Comparison of ENCODE assay signal across 1 cellular context in the genomic region with DNA sequence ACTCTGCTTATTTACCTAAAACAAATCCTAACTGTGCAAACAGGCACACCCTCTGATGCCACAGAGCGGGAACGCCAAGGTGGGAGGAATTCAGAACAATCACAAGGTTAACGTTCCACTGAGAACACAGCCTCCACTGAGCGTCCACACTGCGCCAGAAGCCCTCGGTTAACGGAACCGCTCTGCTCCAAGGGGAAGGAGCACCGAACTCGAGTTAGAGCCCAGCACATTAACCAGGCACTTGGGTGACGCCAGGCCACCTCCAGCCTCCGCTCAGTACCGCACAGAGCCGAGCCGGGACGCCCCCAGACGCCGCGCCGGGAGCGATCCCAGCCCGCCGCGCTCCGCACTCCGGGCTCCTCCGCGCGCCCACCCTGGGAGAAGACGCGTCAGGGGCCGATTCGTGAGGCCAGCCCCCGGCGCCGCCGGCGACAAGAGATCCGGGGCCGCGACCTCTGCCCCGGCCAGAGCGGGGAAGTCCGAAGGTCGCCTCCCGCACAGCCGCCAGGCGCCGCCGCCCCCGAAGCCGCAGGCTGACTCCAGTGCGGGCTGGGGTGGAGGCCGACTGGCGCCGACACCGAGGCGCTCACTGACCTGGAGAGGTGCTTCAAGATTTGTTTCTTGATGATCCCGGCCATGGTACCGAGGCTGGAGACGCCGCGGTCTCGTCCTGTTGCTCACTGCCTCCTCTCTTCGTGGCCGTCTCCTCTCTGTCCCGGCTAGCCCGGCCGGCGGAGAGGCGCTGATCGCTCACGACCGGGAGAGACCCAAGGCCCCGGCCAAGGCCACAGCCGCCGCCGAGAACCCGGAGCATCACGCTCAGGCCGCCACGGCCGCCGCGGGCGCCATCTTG.
A peak's percentile ranks its signal among the peaks of the same experiment; 100 is the strongest.
TF ChIP-seq lines count a peak whose summit lies in the region.

No MANE protein-coding gene starts in this region.

TF ChIP-seq in HepG2, 621 proteins besides CTCF, POLR2A, EP300 and RAD21 (continued from another document and continues in another):
- no peak for TF ChIP-seq ZBTB25 (CRISPR knock-in tag; IDR thresholded peaks at IDR 0.05)
- no peak for TF ChIP-seq ZNF570 (CRISPR knock-in tag; IDR thresholded peaks at IDR 0.05; ENCODE audit: borderline replicate concordance)
- TF ChIP-seq HDAC1 (CRISPR knock-in tag; IDR thresholded peaks at IDR 0.05), result peak; percentile 81
- TF ChIP-seq CREM (IDR thresholded peaks at IDR 0.05), result no peak
- no peak for TF ChIP-seq CREM (CRISPR knock-in tag; IDR thresholded peaks at IDR 0.05)
- TF ChIP-seq ZUFSP (CRISPR knock-in tag; IDR thresholded peaks at IDR 0.05; ENCODE audit: borderline replicate concordance), result no peak
- TF ChIP-seq NONO (IDR thresholded peaks at IDR 0.05), result no peak
- peak; percentile 76; the same call in 1 of the 2 replicates for TF ChIP-seq NONO (CRISPR knock-in tag; conservative IDR thresholded peaks at IDR 0.05)
- no peak for TF ChIP-seq ZNF335 (CRISPR knock-in tag; IDR thresholded peaks at IDR 0.05)
- no peak for TF ChIP-seq RBM22 (optimal IDR thresholded peaks at IDR 0.05; ENCODE audit: low read length)
- 0 out of 2 replicates have a peak, but pooled peaks have one; percentile 45 for TF ChIP-seq RXRB (CRISPR knock-in tag; IDR thresholded peaks at IDR 0.05; ENCODE audit: borderline replicate concordance)
- TF ChIP-seq ZNF775 (CRISPR knock-in tag; IDR thresholded peaks at IDR 0.05; ENCODE audit: borderline replicate concordance), result no peak
- TF ChIP-seq ZNF766 (CRISPR knock-in tag; IDR thresholded peaks at IDR 0.05; ENCODE audit: borderline replicate concordance), result no peak
- no peak for TF ChIP-seq CENPT (CRISPR knock-in tag; IDR thresholded peaks at IDR 0.05; ENCODE audit: low read depth)
- no peak for TF ChIP-seq MIER3 (CRISPR knock-in tag; IDR thresholded peaks at IDR 0.05; ENCODE audit: borderline replicate concordance)
- TF ChIP-seq PHF20 (CRISPR knock-in tag; IDR thresholded peaks at IDR 0.05), result 0 out of 2 replicates have a peak, but pooled peaks have one; percentile 26
- TF ChIP-seq, protein P1, sequence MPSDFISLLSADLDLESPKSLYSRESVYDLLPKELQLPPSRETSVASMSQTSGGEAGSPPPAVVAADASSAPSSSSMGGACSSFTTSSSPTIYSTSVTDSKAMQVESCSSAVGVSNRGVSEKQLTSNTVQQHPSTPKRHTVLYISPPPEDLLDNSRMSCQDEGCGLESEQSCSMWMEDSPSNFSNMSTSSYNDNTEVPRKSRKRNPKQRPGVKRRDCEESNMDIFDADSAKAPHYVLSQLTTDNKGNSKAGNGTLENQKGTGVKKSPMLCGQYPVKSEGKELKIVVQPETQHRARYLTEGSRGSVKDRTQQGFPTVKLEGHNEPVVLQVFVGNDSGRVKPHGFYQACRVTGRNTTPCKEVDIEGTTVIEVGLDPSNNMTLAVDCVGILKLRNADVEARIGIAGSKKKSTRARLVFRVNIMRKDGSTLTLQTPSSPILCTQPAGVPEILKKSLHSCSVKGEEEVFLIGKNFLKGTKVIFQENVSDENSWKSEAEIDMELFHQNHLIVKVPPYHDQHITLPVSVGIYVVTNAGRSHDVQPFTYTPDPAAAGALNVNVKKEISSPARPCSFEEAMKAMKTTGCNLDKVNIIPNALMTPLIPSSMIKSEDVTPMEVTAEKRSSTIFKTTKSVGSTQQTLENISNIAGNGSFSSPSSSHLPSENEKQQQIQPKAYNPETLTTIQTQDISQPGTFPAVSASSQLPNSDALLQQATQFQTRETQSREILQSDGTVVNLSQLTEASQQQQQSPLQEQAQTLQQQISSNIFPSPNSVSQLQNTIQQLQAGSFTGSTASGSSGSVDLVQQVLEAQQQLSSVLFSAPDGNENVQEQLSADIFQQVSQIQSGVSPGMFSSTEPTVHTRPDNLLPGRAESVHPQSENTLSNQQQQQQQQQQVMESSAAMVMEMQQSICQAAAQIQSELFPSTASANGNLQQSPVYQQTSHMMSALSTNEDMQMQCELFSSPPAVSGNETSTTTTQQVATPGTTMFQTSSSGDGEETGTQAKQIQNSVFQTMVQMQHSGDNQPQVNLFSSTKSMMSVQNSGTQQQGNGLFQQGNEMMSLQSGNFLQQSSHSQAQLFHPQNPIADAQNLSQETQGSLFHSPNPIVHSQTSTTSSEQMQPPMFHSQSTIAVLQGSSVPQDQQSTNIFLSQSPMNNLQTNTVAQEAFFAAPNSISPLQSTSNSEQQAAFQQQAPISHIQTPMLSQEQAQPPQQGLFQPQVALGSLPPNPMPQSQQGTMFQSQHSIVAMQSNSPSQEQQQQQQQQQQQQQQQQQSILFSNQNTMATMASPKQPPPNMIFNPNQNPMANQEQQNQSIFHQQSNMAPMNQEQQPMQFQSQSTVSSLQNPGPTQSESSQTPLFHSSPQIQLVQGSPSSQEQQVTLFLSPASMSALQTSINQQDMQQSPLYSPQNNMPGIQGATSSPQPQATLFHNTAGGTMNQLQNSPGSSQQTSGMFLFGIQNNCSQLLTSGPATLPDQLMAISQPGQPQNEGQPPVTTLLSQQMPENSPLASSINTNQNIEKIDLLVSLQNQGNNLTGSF (CRISPR knock-in tag; IDR thresholded peaks at IDR 0.05), result no peak
- TF ChIP-seq, protein P2, sequence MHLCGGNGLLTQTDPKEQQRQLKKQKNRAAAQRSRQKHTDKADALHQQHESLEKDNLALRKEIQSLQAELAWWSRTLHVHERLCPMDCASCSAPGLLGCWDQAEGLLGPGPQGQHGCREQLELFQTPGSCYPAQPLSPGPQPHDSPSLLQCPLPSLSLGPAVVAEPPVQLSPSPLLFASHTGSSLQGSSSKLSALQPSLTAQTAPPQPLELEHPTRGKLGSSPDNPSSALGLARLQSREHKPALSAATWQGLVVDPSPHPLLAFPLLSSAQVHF (CRISPR knock-in tag; IDR thresholded peaks at IDR 0.05), result 0 out of 2 replicates have a peak, but pooled peaks have one; percentile 34
- TF ChIP-seq MATR3 (CRISPR knock-in tag; IDR thresholded peaks at IDR 0.05), result no peak
- TF ChIP-seq YEATS2 (CRISPR knock-in tag; IDR thresholded peaks at IDR 0.05; ENCODE audit: borderline replicate concordance), result no peak
- peak; percentile 70; the same call in 1 of the 2 replicates for TF ChIP-seq NKX3-1 (CRISPR knock-in tag; IDR thresholded peaks at IDR 0.05)
- TF ChIP-seq ATM (IDR thresholded peaks at IDR 0.05; ENCODE audit: borderline replicate concordance), result no peak
- TF ChIP-seq DR1 (CRISPR knock-in tag; IDR thresholded peaks at IDR 0.05), result no peak; the same call in 1 of the 2 replicates
- TF ChIP-seq PBX3 (CRISPR knock-in tag; IDR thresholded peaks at IDR 0.05; ENCODE audit: borderline replicate concordance), result no peak
- TF ChIP-seq ZFP1 (CRISPR knock-in tag; IDR thresholded peaks at IDR 0.05), result no peak
- TF ChIP-seq SRY (CRISPR knock-in tag; IDR thresholded peaks at IDR 0.05), result no peak; the same call in 1 of the 2 replicates
- TF ChIP-seq NFYB (CRISPR knock-in tag; IDR thresholded peaks at IDR 0.05), result no peak
- TF ChIP-seq ZNF761 (CRISPR knock-in tag; conservative IDR thresholded peaks at IDR 0.05), result no peak; the same call in 1 of the 2 replicates
- no peak for TF ChIP-seq ZNF251 (CRISPR knock-in tag; IDR thresholded peaks at IDR 0.05)
- TF ChIP-seq EED (CRISPR knock-in tag; IDR thresholded peaks at IDR 0.05), result peak; percentile 73; the same call in 1 of the 2 replicates
- TF ChIP-seq ZNF101 (CRISPR knock-in tag; IDR thresholded peaks at IDR 0.05; ENCODE audit: borderline replicate concordance, low read depth), result 0 out of 2 replicates have a peak, but pooled peaks have one; percentile 13
- TF ChIP-seq SAFB2 (CRISPR knock-in tag; IDR thresholded peaks at IDR 0.05; ENCODE audit: borderline replicate concordance, low read depth), result no peak; the same call in 1 of the 2 replicates
- TF ChIP-seq, protein P3, sequence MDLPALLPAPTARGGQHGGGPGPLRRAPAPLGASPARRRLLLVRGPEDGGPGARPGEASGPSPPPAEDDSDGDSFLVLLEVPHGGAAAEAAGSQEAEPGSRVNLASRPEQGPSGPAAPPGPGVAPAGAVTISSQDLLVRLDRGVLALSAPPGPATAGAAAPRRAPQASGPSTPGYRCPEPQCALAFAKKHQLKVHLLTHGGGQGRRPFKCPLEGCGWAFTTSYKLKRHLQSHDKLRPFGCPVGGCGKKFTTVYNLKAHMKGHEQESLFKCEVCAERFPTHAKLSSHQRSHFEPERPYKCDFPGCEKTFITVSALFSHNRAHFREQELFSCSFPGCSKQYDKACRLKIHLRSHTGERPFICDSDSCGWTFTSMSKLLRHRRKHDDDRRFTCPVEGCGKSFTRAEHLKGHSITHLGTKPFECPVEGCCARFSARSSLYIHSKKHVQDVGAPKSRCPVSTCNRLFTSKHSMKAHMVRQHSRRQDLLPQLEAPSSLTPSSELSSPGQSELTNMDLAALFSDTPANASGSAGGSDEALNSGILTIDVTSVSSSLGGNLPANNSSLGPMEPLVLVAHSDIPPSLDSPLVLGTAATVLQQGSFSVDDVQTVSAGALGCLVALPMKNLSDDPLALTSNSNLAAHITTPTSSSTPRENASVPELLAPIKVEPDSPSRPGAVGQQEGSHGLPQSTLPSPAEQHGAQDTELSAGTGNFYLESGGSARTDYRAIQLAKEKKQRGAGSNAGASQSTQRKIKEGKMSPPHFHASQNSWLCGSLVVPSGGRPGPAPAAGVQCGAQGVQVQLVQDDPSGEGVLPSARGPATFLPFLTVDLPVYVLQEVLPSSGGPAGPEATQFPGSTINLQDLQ (CRISPR knock-in tag; IDR thresholded peaks at IDR 0.05), result no peak
- no peak for TF ChIP-seq ZNF260 (CRISPR knock-in tag; IDR thresholded peaks at IDR 0.05; ENCODE audit: borderline replicate concordance, low read depth)
- TF ChIP-seq THAP9 (CRISPR knock-in tag; IDR thresholded peaks at IDR 0.05; ENCODE audit: borderline replicate concordance), result peak; percentile 38; the same call in 1 of the 2 replicates
- TF ChIP-seq TBX2 (CRISPR knock-in tag; IDR thresholded peaks at IDR 0.05; ENCODE audit: borderline replicate concordance), result peak; percentile 59; the same call in 1 of the 2 replicates
- TF ChIP-seq ZNF124 (CRISPR knock-in tag; IDR thresholded peaks at IDR 0.05), result no peak
- peak; percentile 91; the same call in 1 of the 2 replicates for TF ChIP-seq ZFP91 (CRISPR knock-in tag; IDR thresholded peaks at IDR 0.05; ENCODE audit: borderline replicate concordance)
- TF ChIP-seq GATAD1 (CRISPR knock-in tag; IDR thresholded peaks at IDR 0.05), result no peak; the same call in 1 of the 2 replicates
- 0 out of 2 replicates have a peak, but pooled peaks have one; percentile 73 for TF ChIP-seq ZNF567 (CRISPR knock-in tag; IDR thresholded peaks at IDR 0.05; ENCODE audit: borderline replicate concordance)
- TF ChIP-seq ZMYM2 (CRISPR knock-in tag; IDR thresholded peaks at IDR 0.05), result peak; percentile 67; the same call in 1 of the 2 replicates
